8 cellular contexts compared by ENCODE assay signal in genomic region chr12:50505386-50505827, GRCh38. TPM values are rescaled to one million over a fixed set of nuclear protein-coding genes. Genes with fewer than 3 reads are reported as not detected.
DNase-seq lines count a peak whose midpoint lies in the region; ATAC-seq and TF ChIP-seq lines count a peak whose summit lies in the region.

No MANE protein-coding gene starts in this region.

- peak; percentile 26 for DNase-seq in A172 (ENCODE audit: low spot score)
- no peak for DNase-seq in SJSA1 (ENCODE audit: low read depth in 1 of 2, low spot score in 2 of 2)
- DNase-seq in brain pericyte (ENCODE audit: low read depth, low spot score): peak; percentile 12
- DNase-seq in kidney epithelial cell (ENCODE audit: low read depth): no peak
- peak; percentile 54 for DNase-seq in stimulated activated CD4-positive, alpha-beta T cell treated with anti-CD3 and anti-CD28 coated beads, Interleukin-15, amount 100 ng/mL, for 24 hours
- DNase-seq in mucosa of gallbladder (ENCODE audit: low spot score): no peak

- peak overlapping the region; percentile 94 for H3K4me3 ChIP-seq in SJSA1
- peak overlapping the region; percentile 86 for H3K4me3 ChIP-seq in kidney epithelial cell (ENCODE audit: low read depth, low read length)

- TF ChIP-seq CTCF in kidney epithelial cell (IDR thresholded peaks at IDR 0.05; ENCODE audit: insufficient read depth, low read length, poor library complexity, severe bottlenecking): peak; percentile 1

- peaks cover 16% of the 10 kb centered on the region for H3K4me1 ChIP-seq in SJSA1 (replicated peaks)

- peak overlapping the region; percentile 69 for H3K27ac ChIP-seq in SJSA1

- H3K9me3 ChIP-seq in SJSA1 (replicated peaks): no peaks in the 10 kb centered on the region

- peak; percentile 29 for ATAC-seq in GM18502 (IDR thresholded peaks at IDR 0.05; ENCODE audit: poor library complexity, unreplicated experiment)
- ATAC-seq in HG03025 (IDR thresholded peaks at IDR 0.05; ENCODE audit: low FRiP score, unreplicated experiment): peak; percentile 27

- H3K36me3 ChIP-seq in SJSA1 (peaks cover 13% of the 10 kb centered on the region), kidney epithelial cell (ENCODE audit: control insufficient read depth, insufficient read depth, low read length) (no peaks in the 10 kb centered on the region)

- H3K27me3 ChIP-seq in SJSA1 (replicated peaks) (no peaks in the 10 kb centered on the region), kidney epithelial cell (ENCODE audit: control insufficient read depth, insufficient read depth, low read length) (no peaks in the 10 kb centered on the region)

RNA-seq across cellular contexts. Expression of gene DIP2B, which starts 0.6 kb away (rescaled TPM):
- total RNA-seq in A172 (2014; rRNA removed; shearing (Covaris generic)): 23.1 and 25.0 TPM in 2 replicates
- 23.3 and 32.1 TPM in 2 replicates for total RNA-seq in SJSA1 (2014; rRNA removed; shearing (Covaris generic))
- total RNA-seq in kidney epithelial cell (39.3 and 40.9 TPM in 2 replicates), mucosa of gallbladder (23.1 TPM)

Comparison
In these comparisons a context has a peak if more than half of its experiments do, and no peak if none do; other contexts are left out.
1. DNase-seq: peak in A172 (single experiment), brain pericyte (single experiment) and stimulated activated CD4-positive, alpha-beta T cell treated with anti-CD3 and anti-CD28 coated beads, Interleukin-15, amount 100 ng/mL, for 24 hours (single experiment); none in SJSA1 (0 of 2), kidney epithelial cell (single experiment) and mucosa of gallbladder (single experiment).